27 cellular contexts compared by ENCODE assay signal in genomic region chr11:15724611-15725010, GRCh38.
"Had no signal": no experiment of that assay in that cellular context is flagged by ENCODE, and none has a peak within 500 bp of the region (broad histone marks: within the 10 kb centered on the region; RNA-seq: fewer than 3 reads in every experiment).

No MANE protein-coding gene starts in this region.

- H3K9me3 ChIP-seq: adrenal gland, ascending aorta, breast epithelium, colonic mucosa, esophagus squamous epithelium, gastroesophageal sphincter had no signal

- H3K27ac ChIP-seq: adrenal gland, ascending aorta, cardiac muscle cell, colonic mucosa, epithelial cell of prostate, esophagus squamous epithelium, gastroesophageal sphincter had no signal

- H3K27me3 ChIP-seq: adrenal gland, ascending aorta, cardiac muscle cell, colonic mucosa, gastroesophageal sphincter had no signal

- H3K4me3 ChIP-seq: adrenal gland, ascending aorta, breast epithelium, cardiac muscle cell, colonic mucosa, esophagus squamous epithelium, gastroesophageal sphincter had no signal

- H3K4me1 ChIP-seq: adrenal gland, breast epithelium, colonic mucosa had no signal

- H3K36me3 ChIP-seq: adrenal gland, ascending aorta, breast epithelium, cardiac muscle cell, colonic mucosa, esophagus squamous epithelium, gastroesophageal sphincter had no signal

- DNase-seq: activated CD4-positive, alpha-beta memory T cell treated with anti-CD3 and anti-CD28 coated beads for 36 hours; activated CD4-positive, alpha-beta T cell treated with anti-CD3 and anti-CD28 coated beads for 36 hours; activated CD4-positive, alpha-beta T cell treated with anti-CD3 and anti-CD28 coated beads, Interleukin-2, amount 10 ng/mL, durations not matched to agents 24 days and 14 days; activated CD4-positive, CD25-positive, alpha-beta regulatory T cell; activated CD4-positive, CD25-positive, alpha-beta regulatory T cell treated with anti-CD3 and anti-CD28 coated beads, Interleukin-2, amount 50 U/mL, for 72 hours; activated CD8-positive, alpha-beta memory T cell treated with anti-CD3 and anti-CD28 coated beads, Interleukin-2, amount 10 ng/mL, durations not matched to agents 7 days and 5 days; activated CD8-positive, alpha-beta memory T cell treated with anti-CD3 and anti-CD28 coated beads, Interleukin-2, amount 50 U/mL, for 4 hours; activated CD8-positive, alpha-beta T cell treated with anti-CD3 and anti-CD28 coated beads, Interleukin-2, amount 10 ng/mL, durations not matched to agents 7 days and 5 days; activated effector memory CD4-positive, alpha-beta T cell treated with anti-CD3 and anti-CD28 coated beads, Interleukin-2, amount 50 U/mL, for 16 hours; activated naive CD4-positive, alpha-beta T cell treated with anti-CD3 and anti-CD28 coated beads for 36 hours; activated naive CD8-positive, alpha-beta T cell treated with anti-CD3 and anti-CD28 coated beads for 36 hours; activated naive CD8-positive, alpha-beta T cell treated with anti-CD3 and anti-CD28 coated beads, Interleukin-2, amount 50 U/mL, for 24 hours; activated T-cell treated with anti-CD3 and anti-CD28 coated beads, Interleukin-2, amount 50 U/mL, for 1 hour; activated T-cell treated with anti-CD3 and anti-CD28 coated beads, Interleukin-2, amount 50 U/mL, for 48 hours; adrenal gland; central memory CD4-positive, alpha-beta T cell; cerebellar nuclear complex; colonic mucosa; effector CD8-positive, alpha-beta T cell; esophagus squamous epithelium; T-cell; T1000 had no signal

- ATAC-seq: activated CD4-positive, alpha-beta T cell treated with anti-CD3 and anti-CD28 coated beads for 36 hours; activated CD8-positive, alpha-beta memory T cell treated with anti-CD3 and anti-CD28 coated beads, Interleukin-2, amount 10 ng/mL, durations not matched to agents 7 days and 5 days; activated CD8-positive, alpha-beta T cell treated with anti-CD3 and anti-CD28 coated beads, Interleukin-2, amount 10 ng/mL, durations not matched to agents 7 days and 5 days; activated naive CD8-positive, alpha-beta T cell treated with anti-CD3 and anti-CD28 coated beads, Interleukin-2, amount 50 U/mL, for 24 hours; gastroesophageal sphincter; T-cell had no signal
